In genomic region chr1:114355240-114355639, GRCh38 we compare ENCODE assay signal across 25 cellular contexts.
"Had no signal": no experiment of that assay in that cellular context is flagged by ENCODE, and none has a peak within 500 bp of the region (broad histone marks: within the 10 kb centered on the region; RNA-seq: fewer than 3 reads in every experiment).

No MANE protein-coding gene starts in this region.

- H3K36me3 Mint-ChIP-seq: memory B cell; naive thymus-derived CD4-positive, alpha-beta T cell; natural killer cell treated with Interleukin-12 subunit alpha and Interleukin-12 subunit beta and Interleukin-15 and Interleukin-18, amount 100 ng/mL, for 72 hours had no signal

- H3K9me3 Mint-ChIP-seq: natural killer cell treated with Interleukin-12 subunit alpha and Interleukin-12 subunit beta and Interleukin-15 and Interleukin-18, amount 100 ng/mL, for 72 hours; stimulated activated naive CD8-positive, alpha-beta T cell treated with anti-CD3 and anti-CD28 coated beads, Interleukin-15, Interleukin-2, amounts not matched to agents 100 ng/mL and 50 ng/mL, for 24 hours had no signal

- H3K27ac ChIP-seq: left ventricle myocardium inferior, ovary, skin epidermis, suprapubic skin, thoracic aorta, tibial artery, upper lobe of right lung had no signal

- ATAC-seq: mucosa of descending colon; naive thymus-derived CD4-positive, alpha-beta T cell; natural killer cell treated with Interleukin-12 subunit alpha and Interleukin-12 subunit beta and Interleukin-15 and Interleukin-18, amount 100 ng/mL, for 72 hours; right cardiac atrium; sciatic nerve; upper lobe of right lung had no signal

- H3K27me3 Mint-ChIP-seq: stimulated activated naive CD8-positive, alpha-beta T cell treated with anti-CD3 and anti-CD28 coated beads, Interleukin-15, Interleukin-2, amounts not matched to agents 100 ng/mL and 50 ng/mL, for 24 hours had no signal

- H3K4me3 Mint-ChIP-seq: memory B cell; naive thymus-derived CD4-positive, alpha-beta T cell; natural killer cell treated with Interleukin-12 subunit alpha and Interleukin-12 subunit beta and Interleukin-15 and Interleukin-18, amount 100 ng/mL, for 72 hours; stimulated activated naive CD8-positive, alpha-beta T cell treated with anti-CD3 and anti-CD28 coated beads, Interleukin-15, Interleukin-2, amounts not matched to agents 100 ng/mL and 50 ng/mL, for 24 hours had no signal

- H3K4me3 ChIP-seq: left ventricle myocardium inferior, mucosa of descending colon, ovary, skin epidermis, suprapubic skin, thoracic aorta, tibial artery, upper lobe of right lung had no signal

- H3K36me3 ChIP-seq: left ventricle myocardium inferior, ovary, suprapubic skin, thoracic aorta, tibial artery, upper lobe of right lung had no signal

- H3K27me3 ChIP-seq: ovary, suprapubic skin, tibial artery, upper lobe of right lung had no signal

- H3K27ac Mint-ChIP-seq: memory B cell; natural killer cell treated with Interleukin-12 subunit alpha and Interleukin-12 subunit beta and Interleukin-15 and Interleukin-18, amount 100 ng/mL, for 72 hours; progenitor cell of endocrine pancreas; stimulated activated naive CD8-positive, alpha-beta T cell treated with anti-CD3 and anti-CD28 coated beads, Interleukin-15, Interleukin-2, amounts not matched to agents 100 ng/mL and 50 ng/mL, for 24 hours had no signal

- H3K9me3 ChIP-seq: left ventricle myocardium inferior, mucosa of descending colon, ovary, suprapubic skin, thoracic aorta, tibial artery, upper lobe of right lung had no signal

- DNase-seq: hypothalamus; islet precursor cell; left ventricle myocardium inferior; midbrain; mucosa of descending colon; naive thymus-derived CD4-positive, alpha-beta T cell; ovary; retina; right cardiac atrium; stimulated activated CD4-positive, alpha-beta T cell treated with anti-CD3 and anti-CD28 coated beads, Interleukin-12 subunit alpha, Interleukin-12 subunit beta, amount 100 ng/mL, for 4 hours; stimulated activated CD4-positive, alpha-beta T cell treated with anti-CD3 and anti-CD28 coated beads, Interleukin-15, amount 100 ng/mL, for 24 hours; stimulated activated CD4-positive, alpha-beta T cell treated with anti-CD3 and anti-CD28 coated beads, Interleukin-2, amount 100 ng/mL, for 24 hours; stimulated activated CD4-positive, alpha-beta T cell treated with anti-CD3 and anti-CD28 coated beads, Interleukin-4, amount 100 ng/mL, for 1 hour; stimulated activated naive CD4-positive, alpha-beta T cell; tibial artery; trophoblast cell; upper lobe of right lung had no signal
